26 cellular contexts compared by ENCODE assay signal in the genomic region with DNA sequence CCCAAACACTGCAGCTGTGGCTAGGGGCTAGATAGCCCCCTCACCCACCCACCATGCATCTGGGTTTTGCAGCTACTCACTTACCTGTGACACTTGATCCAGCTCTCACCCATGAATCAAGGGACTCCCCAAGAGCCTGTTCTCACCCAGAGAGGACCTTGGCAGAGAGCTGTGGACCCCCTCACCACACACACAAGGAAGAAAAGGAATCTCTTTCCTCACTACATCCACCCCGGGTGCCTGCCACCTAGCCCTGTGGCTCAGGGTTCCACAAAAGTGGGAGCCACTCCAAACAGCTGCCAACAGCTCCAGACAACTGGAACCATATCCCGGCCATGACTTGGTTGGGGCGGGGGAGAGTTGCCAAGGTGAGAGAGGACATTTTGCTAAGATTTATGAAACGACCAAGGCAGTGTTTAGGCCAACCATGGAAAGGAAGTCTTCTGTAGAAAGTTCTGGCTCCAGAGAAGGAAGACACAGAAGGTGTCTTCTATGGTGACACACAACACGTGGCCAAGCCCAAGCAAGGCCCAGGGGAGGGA.
"Had no signal": no experiment of that assay in that cellular context is flagged by ENCODE, and none has a peak within 500 bp of the region (broad histone marks: within the 10 kb centered on the region; RNA-seq: fewer than 3 reads in every experiment).

No MANE protein-coding gene starts in this region.

- H3K27me3 Mint-ChIP-seq: activated CD4-positive, alpha-beta T cell treated with anti-CD3 and anti-CD28 coated beads for 36 hours; activated CD4-positive, alpha-beta T cell treated with anti-CD3 and anti-CD28 coated beads, Interleukin-2, amount 10 ng/mL, durations not matched to agents 7 days and 5 days; activated CD8-positive, alpha-beta T cell treated with anti-CD3 and anti-CD28 coated beads for 36 hours; activated T-helper 17 cell treated with anti-CD3 and anti-CD28 coated beads, Interleukin-2, amount 50 U/mL, for 72 hours; central memory CD8-positive, alpha-beta T cell had no signal

- H3K27ac ChIP-seq: brain microvascular endothelial cell, coronary artery, dorsolateral prefrontal cortex, foreskin keratinocyte, gastrocnemius medialis had no signal

- H3K4me3 ChIP-seq: coronary artery, dorsolateral prefrontal cortex, gastrocnemius medialis had no signal

- H3K9me3 ChIP-seq: gastrocnemius medialis had no signal

- H3K36me3 Mint-ChIP-seq: activated naive CD8-positive, alpha-beta T cell had no signal

- H3K36me3 ChIP-seq: brain microvascular endothelial cell, gastrocnemius medialis had no signal

- H3K9me3 Mint-ChIP-seq: activated CD8-positive, alpha-beta T cell treated with anti-CD3 and anti-CD28 coated beads for 36 hours; activated T-cell treated with anti-CD3 and anti-CD28 coated beads, Interleukin-2, amount 50 U/mL, for 4 hours; activated T-helper 17 cell treated with anti-CD3 and anti-CD28 coated beads, Interleukin-2, amount 50 U/mL, for 72 hours; central memory CD8-positive, alpha-beta T cell; dendritic cell treated with granulocyte-macrophage colony-stimulating factor and Interleukin-4, amounts not matched to agents 40 ng/mL and 50 ng/mL, for 4 days; endodermal cell had no signal

- DNase-seq: activated CD4-positive, alpha-beta T cell treated with anti-CD3 and anti-CD28 coated beads for 36 hours; activated CD4-positive, alpha-beta T cell treated with anti-CD3 and anti-CD28 coated beads, Interleukin-2, amount 10 ng/mL, durations not matched to agents 7 days and 5 days; activated CD4-positive, alpha-beta T cell treated with anti-CD3 and anti-CD28 coated beads, Interleukin-2, amount 50 U/mL, for 48 hours; activated CD4-positive, CD25-positive, alpha-beta regulatory T cell; activated CD4-positive, CD25-positive, alpha-beta regulatory T cell treated with anti-CD3 and anti-CD28 coated beads, Interleukin-2, amount 50 U/mL, for 72 hours; activated CD8-positive, alpha-beta memory T cell treated with anti-CD3 and anti-CD28 coated beads for 24 hours; activated CD8-positive, alpha-beta T cell treated with anti-CD3 and anti-CD28 coated beads for 36 hours; activated effector memory CD4-positive, alpha-beta T cell treated with Interleukin-2 at 50 U/mL for 16 hours; activated gamma-delta T cell treated with Interleukin-2 at 50 U/mL for 16 hours; activated naive CD4-positive, alpha-beta T cell treated with anti-CD3 and anti-CD28 coated beads, Interleukin-2, amount 50 U/mL, for 16 hours; activated naive CD4-positive, alpha-beta T cell treated with Interleukin-2 at 50 U/mL for 16 hours; activated T-cell treated with anti-CD3 and anti-CD28 coated beads, Interleukin-2, amount 50 U/mL, for 4 hours; amniotic stem cell; anterior cingulate cortex; brain microvascular endothelial cell; dorsolateral prefrontal cortex; effector memory CD4-positive, alpha-beta T cell; endodermal cell; foreskin keratinocyte; gastrocnemius medialis; T-helper 2 cell had no signal

- H3K27ac Mint-ChIP-seq: activated CD4-positive, alpha-beta T cell treated with anti-CD3 and anti-CD28 coated beads for 36 hours; activated CD4-positive, alpha-beta T cell treated with anti-CD3 and anti-CD28 coated beads, Interleukin-2, amount 10 ng/mL, durations not matched to agents 7 days and 5 days; activated CD8-positive, alpha-beta T cell treated with anti-CD3 and anti-CD28 coated beads for 36 hours; activated naive CD8-positive, alpha-beta T cell; activated T-helper 17 cell treated with anti-CD3 and anti-CD28 coated beads, Interleukin-2, amount 50 U/mL, for 72 hours; dendritic cell treated with granulocyte-macrophage colony-stimulating factor and Interleukin-4, amounts not matched to agents 40 ng/mL and 50 ng/mL, for 4 days; endodermal cell had no signal

- H3K4me1 Mint-ChIP-seq: activated CD4-positive, alpha-beta T cell treated with anti-CD3 and anti-CD28 coated beads for 36 hours; activated CD4-positive, alpha-beta T cell treated with anti-CD3 and anti-CD28 coated beads, Interleukin-2, amount 10 ng/mL, durations not matched to agents 7 days and 5 days; activated T-helper 17 cell treated with anti-CD3 and anti-CD28 coated beads, Interleukin-2, amount 50 U/mL, for 72 hours; central memory CD8-positive, alpha-beta T cell; endodermal cell had no signal

- H3K27me3 ChIP-seq: brain microvascular endothelial cell, dorsolateral prefrontal cortex, foreskin keratinocyte had no signal

- H3K4me3 Mint-ChIP-seq: activated CD4-positive, alpha-beta T cell treated with anti-CD3 and anti-CD28 coated beads for 36 hours; activated CD4-positive, alpha-beta T cell treated with anti-CD3 and anti-CD28 coated beads, Interleukin-2, amount 10 ng/mL, durations not matched to agents 7 days and 5 days; activated CD8-positive, alpha-beta T cell treated with anti-CD3 and anti-CD28 coated beads for 36 hours; activated naive CD8-positive, alpha-beta T cell; activated T-cell treated with anti-CD3 and anti-CD28 coated beads, Interleukin-2, amount 50 U/mL, for 4 hours; activated T-helper 17 cell treated with anti-CD3 and anti-CD28 coated beads, Interleukin-2, amount 50 U/mL, for 72 hours; central memory CD8-positive, alpha-beta T cell; dendritic cell treated with granulocyte-macrophage colony-stimulating factor and Interleukin-4, amounts not matched to agents 40 ng/mL and 50 ng/mL, for 4 days; endodermal cell had no signal

- H3K4me1 ChIP-seq: foreskin keratinocyte, gastrocnemius medialis had no signal
